1 cellular context compared by ENCODE assay signal in the genomic region with DNA sequence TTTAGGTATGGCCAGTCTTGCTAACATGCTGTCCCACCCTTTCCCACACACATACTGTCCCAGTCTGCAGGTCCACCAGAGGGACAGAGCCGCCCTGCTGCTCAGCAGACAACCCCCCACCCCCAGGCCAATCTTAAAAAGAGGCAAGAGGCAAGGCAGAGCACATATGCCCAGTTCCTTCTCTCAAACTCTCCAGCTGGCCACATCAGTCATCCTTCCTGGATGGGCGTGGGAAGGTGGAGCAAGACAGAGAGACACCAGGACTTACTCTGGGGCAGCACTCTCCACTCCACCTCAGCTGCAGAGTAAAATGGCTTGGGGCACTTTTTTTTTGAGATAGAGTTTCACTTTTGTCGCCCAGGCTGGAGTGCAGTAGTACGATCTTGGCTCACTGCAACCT.
TF ChIP-seq lines count a peak whose summit lies in the region.

No MANE protein-coding gene starts in this region.

TF ChIP-seq in K562, 482 proteins besides CTCF, POLR2A, EP300 and RAD21:
- TF ChIP-seq, protein P1, sequence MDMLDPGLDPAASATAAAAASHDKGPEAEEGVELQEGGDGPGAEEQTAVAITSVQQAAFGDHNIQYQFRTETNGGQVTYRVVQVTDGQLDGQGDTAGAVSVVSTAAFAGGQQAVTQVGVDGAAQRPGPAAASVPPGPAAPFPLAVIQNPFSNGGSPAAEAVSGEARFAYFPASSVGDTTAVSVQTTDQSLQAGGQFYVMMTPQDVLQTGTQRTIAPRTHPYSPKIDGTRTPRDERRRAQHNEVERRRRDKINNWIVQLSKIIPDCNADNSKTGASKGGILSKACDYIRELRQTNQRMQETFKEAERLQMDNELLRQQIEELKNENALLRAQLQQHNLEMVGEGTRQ (CRISPR knock-in tag; IDR thresholded peaks at IDR 0.05) = no peak
- TF ChIP-seq ZSCAN32 (CRISPR knock-in tag; IDR thresholded peaks at IDR 0.05) (no peak), RBFOX2 (IDR thresholded peaks at IDR 0.05; ENCODE audit: low read depth, low read length) (no peak), ZNF696 (CRISPR knock-in tag; conservative IDR thresholded peaks at IDR 0.05) (no peak), CC2D1A (IDR thresholded peaks at IDR 0.05) (no peak)
TF ChIP-seq in K562: peak in this region for 0.
